Comparison of ENCODE assay signal across 1 cellular context in the genomic region with DNA sequence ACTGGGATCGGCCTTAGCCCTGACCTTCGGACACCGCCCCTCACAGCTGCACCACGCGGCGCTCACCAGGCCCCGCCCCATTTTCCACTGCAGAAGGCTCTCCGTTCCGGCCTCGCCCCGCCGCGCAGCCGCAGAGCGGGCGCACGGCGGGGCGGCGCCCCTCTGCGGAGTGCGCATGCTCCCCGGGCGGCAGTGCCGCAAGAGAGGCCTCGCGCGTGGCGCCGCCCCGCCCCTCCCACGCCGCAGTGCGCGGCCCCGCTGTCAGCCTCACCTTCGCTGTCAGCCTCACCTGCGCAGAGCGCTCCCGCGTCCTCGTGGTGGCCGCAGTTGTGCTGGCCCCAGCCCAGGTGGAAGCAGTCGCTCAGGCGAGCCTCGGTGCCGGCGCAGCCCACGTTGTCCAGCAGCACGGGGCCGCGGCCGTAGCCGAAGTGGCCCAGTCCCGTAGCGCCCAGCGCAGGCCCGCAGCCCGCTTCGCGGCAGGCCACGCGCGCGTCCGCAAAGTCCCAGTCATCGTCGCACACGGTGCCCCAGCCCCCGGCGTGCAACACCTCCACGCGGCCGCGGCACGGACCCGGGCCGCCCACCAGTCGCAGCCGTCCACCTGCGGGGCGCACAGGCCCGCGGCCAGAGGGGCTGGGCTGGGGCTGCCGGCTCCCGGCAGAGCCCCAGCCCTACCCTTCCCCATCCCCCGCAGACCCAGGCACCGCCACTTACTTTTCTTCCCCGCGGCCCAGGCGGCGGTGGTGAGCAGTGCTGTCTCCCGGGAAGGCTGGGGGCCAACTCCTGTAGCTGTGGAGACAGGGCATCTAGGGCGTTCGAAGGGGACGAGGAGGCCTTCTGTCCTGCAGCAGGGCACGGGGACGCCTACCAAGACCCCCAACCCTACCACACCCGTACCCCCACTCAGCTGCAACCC.
A peak's percentile ranks its signal among the peaks of the same experiment; 100 is the strongest.
TF ChIP-seq lines count a peak whose summit lies in the region.

No MANE protein-coding gene starts in this region.

TF ChIP-seq in K562, 482 proteins besides CTCF, POLR2A, EP300 and RAD21 (continued from another document and continues in another):
- TF ChIP-seq, protein P1, sequence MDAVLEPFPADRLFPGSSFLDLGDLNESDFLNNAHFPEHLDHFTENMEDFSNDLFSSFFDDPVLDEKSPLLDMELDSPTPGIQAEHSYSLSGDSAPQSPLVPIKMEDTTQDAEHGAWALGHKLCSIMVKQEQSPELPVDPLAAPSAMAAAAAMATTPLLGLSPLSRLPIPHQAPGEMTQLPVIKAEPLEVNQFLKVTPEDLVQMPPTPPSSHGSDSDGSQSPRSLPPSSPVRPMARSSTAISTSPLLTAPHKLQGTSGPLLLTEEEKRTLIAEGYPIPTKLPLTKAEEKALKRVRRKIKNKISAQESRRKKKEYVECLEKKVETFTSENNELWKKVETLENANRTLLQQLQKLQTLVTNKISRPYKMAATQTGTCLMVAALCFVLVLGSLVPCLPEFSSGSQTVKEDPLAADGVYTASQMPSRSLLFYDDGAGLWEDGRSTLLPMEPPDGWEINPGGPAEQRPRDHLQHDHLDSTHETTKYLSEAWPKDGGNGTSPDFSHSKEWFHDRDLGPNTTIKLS (IDR thresholded peaks at IDR 0.05; ENCODE audit: borderline replicate concordance, low read depth): peak; percentile 89
- TF ChIP-seq NCOA1 (IDR thresholded peaks at IDR 0.05; ENCODE audit: low read depth) (no peak), PTBP1 (IDR thresholded peaks at IDR 0.05; ENCODE audit: low read depth, low read length) (no peak), ZNF77 (CRISPR knock-in tag; IDR thresholded peaks at IDR 0.05) (no peak), ZNF23 (CRISPR knock-in tag; IDR thresholded peaks at IDR 0.05) (no peak), MAFK (IDR thresholded peaks at IDR 0.05; ENCODE audit: low read length) (no peak), MCM7 (IDR thresholded peaks at IDR 0.05) (no peak), SP1 (CRISPR knock-in tag; IDR thresholded peaks at IDR 0.05) (peak; percentile 78), ZNF696 (CRISPR knock-in tag; conservative IDR thresholded peaks at IDR 0.05) (no peak), NR1H2 (CRISPR knock-in tag; IDR thresholded peaks at IDR 0.05) (peak; percentile 97), NELFE (IDR thresholded peaks at IDR 0.05; ENCODE audit: insufficient read depth, insufficient read length) (no peak), GATA2 (CRISPR knock-in tag; IDR thresholded peaks at IDR 0.05) (no peak), ILF3 (IDR thresholded peaks at IDR 0.05; ENCODE audit: borderline replicate concordance) (no peak; the same call in 1 of the 2 replicates), SRSF7 (optimal IDR thresholded peaks at IDR 0.05; ENCODE audit: low read depth, low read length) (no peak), HDAC3 (IDR thresholded peaks at IDR 0.05; ENCODE audit: borderline replicate concordance, partially characterized antibody) (no peak), TGIF2 (CRISPR knock-in tag; IDR thresholded peaks at IDR 0.05) (0 out of 2 replicates have a peak, but pooled peaks have one; percentile 74), ERF (CRISPR knock-in tag; IDR thresholded peaks at IDR 0.05) (peak; percentile 96), NR2C2 (CRISPR knock-in tag; IDR thresholded peaks at IDR 0.05) (peak; percentile 79; the same call in 1 of the 2 replicates), NR2C2 (tag; IDR thresholded peaks at IDR 0.05) (peak; percentile 62), NR2F6 (CRISPR knock-in tag; IDR thresholded peaks at IDR 0.05) (no peak), DDX20 (tag; IDR thresholded peaks at IDR 0.05; ENCODE audit: low read depth) (no peak), ZNF324 (CRISPR knock-in tag; IDR thresholded peaks at IDR 0.05) (no peak)
- TF ChIP-seq, protein P2, sequence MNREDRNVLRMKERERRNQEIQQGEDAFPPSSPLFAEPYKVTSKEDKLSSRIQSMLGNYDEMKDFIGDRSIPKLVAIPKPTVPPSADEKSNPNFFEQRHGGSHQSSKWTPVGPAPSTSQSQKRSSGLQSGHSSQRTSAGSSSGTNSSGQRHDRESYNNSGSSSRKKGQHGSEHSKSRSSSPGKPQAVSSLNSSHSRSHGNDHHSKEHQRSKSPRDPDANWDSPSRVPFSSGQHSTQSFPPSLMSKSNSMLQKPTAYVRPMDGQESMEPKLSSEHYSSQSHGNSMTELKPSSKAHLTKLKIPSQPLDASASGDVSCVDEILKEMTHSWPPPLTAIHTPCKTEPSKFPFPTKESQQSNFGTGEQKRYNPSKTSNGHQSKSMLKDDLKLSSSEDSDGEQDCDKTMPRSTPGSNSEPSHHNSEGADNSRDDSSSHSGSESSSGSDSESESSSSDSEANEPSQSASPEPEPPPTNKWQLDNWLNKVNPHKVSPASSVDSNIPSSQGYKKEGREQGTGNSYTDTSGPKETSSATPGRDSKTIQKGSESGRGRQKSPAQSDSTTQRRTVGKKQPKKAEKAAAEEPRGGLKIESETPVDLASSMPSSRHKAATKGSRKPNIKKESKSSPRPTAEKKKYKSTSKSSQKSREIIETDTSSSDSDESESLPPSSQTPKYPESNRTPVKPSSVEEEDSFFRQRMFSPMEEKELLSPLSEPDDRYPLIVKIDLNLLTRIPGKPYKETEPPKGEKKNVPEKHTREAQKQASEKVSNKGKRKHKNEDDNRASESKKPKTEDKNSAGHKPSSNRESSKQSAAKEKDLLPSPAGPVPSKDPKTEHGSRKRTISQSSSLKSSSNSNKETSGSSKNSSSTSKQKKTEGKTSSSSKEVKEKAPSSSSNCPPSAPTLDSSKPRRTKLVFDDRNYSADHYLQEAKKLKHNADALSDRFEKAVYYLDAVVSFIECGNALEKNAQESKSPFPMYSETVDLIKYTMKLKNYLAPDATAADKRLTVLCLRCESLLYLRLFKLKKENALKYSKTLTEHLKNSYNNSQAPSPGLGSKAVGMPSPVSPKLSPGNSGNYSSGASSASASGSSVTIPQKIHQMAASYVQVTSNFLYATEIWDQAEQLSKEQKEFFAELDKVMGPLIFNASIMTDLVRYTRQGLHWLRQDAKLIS (CRISPR knock-in tag; IDR thresholded peaks at IDR 0.05): 0 out of 2 replicates have a peak, but pooled peaks have one; percentile 72
- TF ChIP-seq, protein P3, sequence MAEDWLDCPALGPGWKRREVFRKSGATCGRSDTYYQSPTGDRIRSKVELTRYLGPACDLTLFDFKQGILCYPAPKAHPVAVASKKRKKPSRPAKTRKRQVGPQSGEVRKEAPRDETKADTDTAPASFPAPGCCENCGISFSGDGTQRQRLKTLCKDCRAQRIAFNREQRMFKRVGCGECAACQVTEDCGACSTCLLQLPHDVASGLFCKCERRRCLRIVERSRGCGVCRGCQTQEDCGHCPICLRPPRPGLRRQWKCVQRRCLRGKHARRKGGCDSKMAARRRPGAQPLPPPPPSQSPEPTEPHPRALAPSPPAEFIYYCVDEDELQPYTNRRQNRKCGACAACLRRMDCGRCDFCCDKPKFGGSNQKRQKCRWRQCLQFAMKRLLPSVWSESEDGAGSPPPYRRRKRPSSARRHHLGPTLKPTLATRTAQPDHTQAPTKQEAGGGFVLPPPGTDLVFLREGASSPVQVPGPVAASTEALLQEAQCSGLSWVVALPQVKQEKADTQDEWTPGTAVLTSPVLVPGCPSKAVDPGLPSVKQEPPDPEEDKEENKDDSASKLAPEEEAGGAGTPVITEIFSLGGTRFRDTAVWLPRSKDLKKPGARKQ (CRISPR knock-in tag; IDR thresholded peaks at IDR 0.05): no peak
- TF ChIP-seq, protein P4, sequence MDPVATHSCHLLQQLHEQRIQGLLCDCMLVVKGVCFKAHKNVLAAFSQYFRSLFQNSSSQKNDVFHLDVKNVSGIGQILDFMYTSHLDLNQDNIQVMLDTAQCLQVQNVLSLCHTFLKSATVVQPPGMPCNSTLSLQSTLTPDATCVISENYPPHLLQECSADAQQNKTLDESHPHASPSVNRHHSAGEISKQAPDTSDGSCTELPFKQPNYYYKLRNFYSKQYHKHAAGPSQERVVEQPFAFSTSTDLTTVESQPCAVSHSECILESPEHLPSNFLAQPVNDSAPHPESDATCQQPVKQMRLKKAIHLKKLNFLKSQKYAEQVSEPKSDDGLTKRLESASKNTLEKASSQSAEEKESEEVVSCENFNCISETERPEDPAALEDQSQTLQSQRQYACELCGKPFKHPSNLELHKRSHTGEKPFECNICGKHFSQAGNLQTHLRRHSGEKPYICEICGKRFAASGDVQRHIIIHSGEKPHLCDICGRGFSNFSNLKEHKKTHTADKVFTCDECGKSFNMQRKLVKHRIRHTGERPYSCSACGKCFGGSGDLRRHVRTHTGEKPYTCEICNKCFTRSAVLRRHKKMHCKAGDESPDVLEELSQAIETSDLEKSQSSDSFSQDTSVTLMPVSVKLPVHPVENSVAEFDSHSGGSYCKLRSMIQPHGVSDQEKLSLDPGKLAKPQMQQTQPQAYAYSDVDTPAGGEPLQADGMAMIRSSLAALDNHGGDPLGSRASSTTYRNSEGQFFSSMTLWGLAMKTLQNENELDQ (CRISPR knock-in tag; IDR thresholded peaks at IDR 0.05; ENCODE audit: borderline replicate concordance): no peak
- TF ChIP-seq, protein P5, sequence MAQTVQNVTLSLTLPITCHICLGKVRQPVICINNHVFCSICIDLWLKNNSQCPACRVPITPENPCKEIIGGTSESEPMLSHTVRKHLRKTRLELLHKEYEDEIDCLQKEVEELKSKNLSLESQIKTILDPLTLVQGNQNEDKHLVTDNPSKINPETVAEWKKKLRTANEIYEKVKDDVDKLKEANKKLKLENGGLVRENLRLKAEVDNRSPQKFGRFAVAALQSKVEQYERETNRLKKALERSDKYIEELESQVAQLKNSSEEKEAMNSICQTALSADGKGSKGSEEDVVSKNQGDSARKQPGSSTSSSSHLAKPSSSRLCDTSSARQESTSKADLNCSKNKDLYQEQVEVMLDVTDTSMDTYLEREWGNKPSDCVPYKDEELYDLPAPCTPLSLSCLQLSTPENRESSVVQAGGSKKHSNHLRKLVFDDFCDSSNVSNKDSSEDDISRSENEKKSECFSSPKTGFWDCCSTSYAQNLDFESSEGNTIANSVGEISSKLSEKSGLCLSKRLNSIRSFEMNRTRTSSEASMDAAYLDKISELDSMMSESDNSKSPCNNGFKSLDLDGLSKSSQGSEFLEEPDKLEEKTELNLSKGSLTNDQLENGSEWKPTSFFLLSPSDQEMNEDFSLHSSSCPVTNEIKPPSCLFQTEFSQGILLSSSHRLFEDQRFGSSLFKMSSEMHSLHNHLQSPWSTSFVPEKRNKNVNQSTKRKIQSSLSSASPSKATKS (CRISPR knock-in tag; IDR thresholded peaks at IDR 0.05): no peak
- TF ChIP-seq, protein P6, sequence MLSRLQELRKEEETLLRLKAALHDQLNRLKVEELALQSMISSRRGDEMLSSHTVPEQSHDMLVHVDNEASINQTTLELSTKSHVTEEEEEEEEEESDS (CRISPR knock-in tag; IDR thresholded peaks at IDR 0.05): no peak
- TF ChIP-seq, protein P7, sequence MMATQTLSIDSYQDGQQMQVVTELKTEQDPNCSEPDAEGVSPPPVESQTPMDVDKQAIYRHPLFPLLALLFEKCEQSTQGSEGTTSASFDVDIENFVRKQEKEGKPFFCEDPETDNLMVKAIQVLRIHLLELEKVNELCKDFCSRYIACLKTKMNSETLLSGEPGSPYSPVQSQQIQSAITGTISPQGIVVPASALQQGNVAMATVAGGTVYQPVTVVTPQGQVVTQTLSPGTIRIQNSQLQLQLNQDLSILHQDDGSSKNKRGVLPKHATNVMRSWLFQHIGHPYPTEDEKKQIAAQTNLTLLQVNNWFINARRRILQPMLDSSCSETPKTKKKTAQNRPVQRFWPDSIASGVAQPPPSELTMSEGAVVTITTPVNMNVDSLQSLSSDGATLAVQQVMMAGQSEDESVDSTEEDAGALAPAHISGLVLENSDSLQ (IDR thresholded peaks at IDR 0.05): no peak
- TF ChIP-seq, protein P8, sequence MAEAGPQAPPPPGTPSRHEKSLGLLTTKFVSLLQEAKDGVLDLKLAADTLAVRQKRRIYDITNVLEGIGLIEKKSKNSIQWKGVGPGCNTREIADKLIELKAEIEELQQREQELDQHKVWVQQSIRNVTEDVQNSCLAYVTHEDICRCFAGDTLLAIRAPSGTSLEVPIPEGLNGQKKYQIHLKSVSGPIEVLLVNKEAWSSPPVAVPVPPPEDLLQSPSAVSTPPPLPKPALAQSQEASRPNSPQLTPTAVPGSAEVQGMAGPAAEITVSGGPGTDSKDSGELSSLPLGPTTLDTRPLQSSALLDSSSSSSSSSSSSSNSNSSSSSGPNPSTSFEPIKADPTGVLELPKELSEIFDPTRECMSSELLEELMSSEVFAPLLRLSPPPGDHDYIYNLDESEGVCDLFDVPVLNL (CRISPR knock-in tag; IDR thresholded peaks at IDR 0.05; ENCODE audit: low read depth): peak; percentile 81
- TF ChIP-seq, protein P9, sequence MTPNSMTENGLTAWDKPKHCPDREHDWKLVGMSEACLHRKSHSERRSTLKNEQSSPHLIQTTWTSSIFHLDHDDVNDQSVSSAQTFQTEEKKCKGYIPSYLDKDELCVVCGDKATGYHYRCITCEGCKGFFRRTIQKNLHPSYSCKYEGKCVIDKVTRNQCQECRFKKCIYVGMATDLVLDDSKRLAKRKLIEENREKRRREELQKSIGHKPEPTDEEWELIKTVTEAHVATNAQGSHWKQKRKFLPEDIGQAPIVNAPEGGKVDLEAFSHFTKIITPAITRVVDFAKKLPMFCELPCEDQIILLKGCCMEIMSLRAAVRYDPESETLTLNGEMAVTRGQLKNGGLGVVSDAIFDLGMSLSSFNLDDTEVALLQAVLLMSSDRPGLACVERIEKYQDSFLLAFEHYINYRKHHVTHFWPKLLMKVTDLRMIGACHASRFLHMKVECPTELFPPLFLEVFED (CRISPR knock-in tag; conservative IDR thresholded peaks at IDR 0.05): no peak
- TF ChIP-seq, protein P10, sequence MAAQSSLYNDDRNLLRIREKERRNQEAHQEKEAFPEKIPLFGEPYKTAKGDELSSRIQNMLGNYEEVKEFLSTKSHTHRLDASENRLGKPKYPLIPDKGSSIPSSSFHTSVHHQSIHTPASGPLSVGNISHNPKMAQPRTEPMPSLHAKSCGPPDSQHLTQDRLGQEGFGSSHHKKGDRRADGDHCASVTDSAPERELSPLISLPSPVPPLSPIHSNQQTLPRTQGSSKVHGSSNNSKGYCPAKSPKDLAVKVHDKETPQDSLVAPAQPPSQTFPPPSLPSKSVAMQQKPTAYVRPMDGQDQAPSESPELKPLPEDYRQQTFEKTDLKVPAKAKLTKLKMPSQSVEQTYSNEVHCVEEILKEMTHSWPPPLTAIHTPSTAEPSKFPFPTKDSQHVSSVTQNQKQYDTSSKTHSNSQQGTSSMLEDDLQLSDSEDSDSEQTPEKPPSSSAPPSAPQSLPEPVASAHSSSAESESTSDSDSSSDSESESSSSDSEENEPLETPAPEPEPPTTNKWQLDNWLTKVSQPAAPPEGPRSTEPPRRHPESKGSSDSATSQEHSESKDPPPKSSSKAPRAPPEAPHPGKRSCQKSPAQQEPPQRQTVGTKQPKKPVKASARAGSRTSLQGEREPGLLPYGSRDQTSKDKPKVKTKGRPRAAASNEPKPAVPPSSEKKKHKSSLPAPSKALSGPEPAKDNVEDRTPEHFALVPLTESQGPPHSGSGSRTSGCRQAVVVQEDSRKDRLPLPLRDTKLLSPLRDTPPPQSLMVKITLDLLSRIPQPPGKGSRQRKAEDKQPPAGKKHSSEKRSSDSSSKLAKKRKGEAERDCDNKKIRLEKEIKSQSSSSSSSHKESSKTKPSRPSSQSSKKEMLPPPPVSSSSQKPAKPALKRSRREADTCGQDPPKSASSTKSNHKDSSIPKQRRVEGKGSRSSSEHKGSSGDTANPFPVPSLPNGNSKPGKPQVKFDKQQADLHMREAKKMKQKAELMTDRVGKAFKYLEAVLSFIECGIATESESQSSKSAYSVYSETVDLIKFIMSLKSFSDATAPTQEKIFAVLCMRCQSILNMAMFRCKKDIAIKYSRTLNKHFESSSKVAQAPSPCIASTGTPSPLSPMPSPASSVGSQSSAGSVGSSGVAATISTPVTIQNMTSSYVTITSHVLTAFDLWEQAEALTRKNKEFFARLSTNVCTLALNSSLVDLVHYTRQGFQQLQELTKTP (IDR thresholded peaks at IDR 0.05; ENCODE audit: low read depth in 1 of 2, partially characterized antibody in 2 of 2): no peak
- TF ChIP-seq, protein P11, sequence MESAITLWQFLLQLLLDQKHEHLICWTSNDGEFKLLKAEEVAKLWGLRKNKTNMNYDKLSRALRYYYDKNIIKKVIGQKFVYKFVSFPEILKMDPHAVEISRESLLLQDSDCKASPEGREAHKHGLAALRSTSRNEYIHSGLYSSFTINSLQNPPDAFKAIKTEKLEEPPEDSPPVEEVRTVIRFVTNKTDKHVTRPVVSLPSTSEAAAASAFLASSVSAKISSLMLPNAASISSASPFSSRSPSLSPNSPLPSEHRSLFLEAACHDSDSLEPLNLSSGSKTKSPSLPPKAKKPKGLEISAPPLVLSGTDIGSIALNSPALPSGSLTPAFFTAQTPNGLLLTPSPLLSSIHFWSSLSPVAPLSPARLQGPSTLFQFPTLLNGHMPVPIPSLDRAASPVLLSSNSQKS (CRISPR knock-in tag; IDR thresholded peaks at IDR 0.05): no peak
